ENCODE assay signal across 1 cellular context in genomic region chr4:38455092-38455855, GRCh38.
TF ChIP-seq lines count a peak whose summit lies in the region.

No MANE protein-coding gene starts in this region.

TF ChIP-seq in GM12878, 131 proteins besides CTCF, POLR2A, EP300 and RAD21 (continued from another document):
- TF ChIP-seq ZSCAN29 (IDR thresholded peaks at IDR 0.05) (no peak), SMAD1 (IDR thresholded peaks at IDR 0.05; ENCODE audit: low read depth, partially characterized antibody) (no peak), MTA2 (IDR thresholded peaks at IDR 0.05; ENCODE audit: low read depth) (no peak), TARDBP (IDR thresholded peaks at IDR 0.05; ENCODE audit: borderline replicate concordance) (no peak), CHD1 (IDR thresholded peaks at IDR 0.05; ENCODE audit: low read depth, low read length) (no peak), MEF2B (IDR thresholded peaks at IDR 0.05; ENCODE audit: partially characterized antibody, poor library complexity, severe bottlenecking) (no peak), RELA (IDR thresholded peaks at IDR 0.05; ENCODE audit: borderline replicate concordance, partially characterized antibody) (no peak), POLR2AphosphoS5 (IDR thresholded peaks at IDR 0.05; ENCODE audit: low read length) (0 out of 2 replicates have a peak, but pooled peaks have one; percentile 22), USF1 (IDR thresholded peaks at IDR 0.05; ENCODE audit: borderline replicate concordance, extremely low read length, insufficient read depth, low read depth, low read length) (no peak), TAF1 (IDR thresholded peaks at IDR 0.05; ENCODE audit: borderline replicate concordance, low read depth, low read length) (0 out of 2 replicates have a peak, but pooled peaks have one; percentile 23), NRF1 (conservative IDR thresholded peaks at IDR 0.05; ENCODE audit: low read depth, low read length) (no peak), RUNX3 (IDR thresholded peaks at IDR 0.05; ENCODE audit: low read length) (peak; percentile 73), HDGF (IDR thresholded peaks at IDR 0.05) (no peak), ZBTB33 (IDR thresholded peaks at IDR 0.05) (no peak), ATF2 (IDR thresholded peaks at IDR 0.05; ENCODE audit: low read length) (peak; percentile 77; the same call in 1 of the 2 replicates), CBFB (IDR thresholded peaks at IDR 0.05; ENCODE audit: low read depth) (no peak), BRCA1 (IDR thresholded peaks at IDR 0.05; ENCODE audit: low read depth, low read length) (no peak), ZNF622 (IDR thresholded peaks at IDR 0.05) (no peak), BCL11A (IDR thresholded peaks at IDR 0.05; ENCODE audit: low read depth, low read length) (no peak), CUX1 (IDR thresholded peaks at IDR 0.05; ENCODE audit: insufficient replicate concordance, low read depth, low read length) (no peak), TCF7 (IDR thresholded peaks at IDR 0.05; ENCODE audit: borderline replicate concordance) (0 out of 2 replicates have a peak, but pooled peaks have one; percentile 5), NKRF (conservative IDR thresholded peaks at IDR 0.05) (no peak), CREB1 (IDR thresholded peaks at IDR 0.05; ENCODE audit: low read depth) (0 out of 2 replicates have a peak, but pooled peaks have one; percentile 22), ZNF207 (IDR thresholded peaks at IDR 0.05; ENCODE audit: borderline replicate concordance) (no peak), CEBPZ (IDR thresholded peaks at IDR 0.05; ENCODE audit: low read depth, low read length) (no peak), MEF2A (IDR thresholded peaks at IDR 0.05; ENCODE audit: insufficient read depth, low read depth, low read length) (no peak), MLLT1 (IDR thresholded peaks at IDR 0.05) (no peak), BMI1 (IDR thresholded peaks at IDR 0.05; ENCODE audit: borderline replicate concordance) (no peak), WRNIP1 (IDR thresholded peaks at IDR 0.05; ENCODE audit: borderline replicate concordance, low read depth, low read length) (no peak), USF2 (IDR thresholded peaks at IDR 0.05; ENCODE audit: borderline replicate concordance, low read depth, low read length) (no peak), E4F1 (IDR thresholded peaks at IDR 0.05; ENCODE audit: borderline replicate concordance, partially characterized antibody) (no peak)
TF ChIP-seq in GM12878: peak in this region for 19.
